1 cellular context compared by ENCODE assay signal in the genomic region with DNA sequence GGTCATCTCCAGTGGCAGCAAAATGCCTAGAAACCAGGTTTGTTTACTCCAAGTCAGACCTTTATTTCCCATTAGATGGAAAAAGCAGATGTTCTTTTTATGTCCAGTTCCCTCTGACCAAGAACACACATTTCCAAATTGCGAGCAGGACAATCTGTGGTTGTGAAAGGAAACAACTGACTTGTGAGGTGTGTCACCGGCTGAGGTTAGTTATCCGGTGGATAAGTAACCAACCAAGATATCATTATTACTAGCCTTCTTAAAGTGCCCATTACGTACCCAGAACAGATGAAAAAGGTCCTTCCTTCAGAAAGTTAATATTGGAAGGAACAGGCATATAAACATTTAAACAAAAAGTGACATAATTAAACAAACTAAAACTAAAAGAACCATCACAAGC.
TF ChIP-seq lines count a peak whose summit lies in the region.

No MANE protein-coding gene starts in this region.

TF ChIP-seq in GM23338, 12 proteins besides CTCF, POLR2A, EP300 and RAD21 (continued from another document):
- TF ChIP-seq, protein P1, sequence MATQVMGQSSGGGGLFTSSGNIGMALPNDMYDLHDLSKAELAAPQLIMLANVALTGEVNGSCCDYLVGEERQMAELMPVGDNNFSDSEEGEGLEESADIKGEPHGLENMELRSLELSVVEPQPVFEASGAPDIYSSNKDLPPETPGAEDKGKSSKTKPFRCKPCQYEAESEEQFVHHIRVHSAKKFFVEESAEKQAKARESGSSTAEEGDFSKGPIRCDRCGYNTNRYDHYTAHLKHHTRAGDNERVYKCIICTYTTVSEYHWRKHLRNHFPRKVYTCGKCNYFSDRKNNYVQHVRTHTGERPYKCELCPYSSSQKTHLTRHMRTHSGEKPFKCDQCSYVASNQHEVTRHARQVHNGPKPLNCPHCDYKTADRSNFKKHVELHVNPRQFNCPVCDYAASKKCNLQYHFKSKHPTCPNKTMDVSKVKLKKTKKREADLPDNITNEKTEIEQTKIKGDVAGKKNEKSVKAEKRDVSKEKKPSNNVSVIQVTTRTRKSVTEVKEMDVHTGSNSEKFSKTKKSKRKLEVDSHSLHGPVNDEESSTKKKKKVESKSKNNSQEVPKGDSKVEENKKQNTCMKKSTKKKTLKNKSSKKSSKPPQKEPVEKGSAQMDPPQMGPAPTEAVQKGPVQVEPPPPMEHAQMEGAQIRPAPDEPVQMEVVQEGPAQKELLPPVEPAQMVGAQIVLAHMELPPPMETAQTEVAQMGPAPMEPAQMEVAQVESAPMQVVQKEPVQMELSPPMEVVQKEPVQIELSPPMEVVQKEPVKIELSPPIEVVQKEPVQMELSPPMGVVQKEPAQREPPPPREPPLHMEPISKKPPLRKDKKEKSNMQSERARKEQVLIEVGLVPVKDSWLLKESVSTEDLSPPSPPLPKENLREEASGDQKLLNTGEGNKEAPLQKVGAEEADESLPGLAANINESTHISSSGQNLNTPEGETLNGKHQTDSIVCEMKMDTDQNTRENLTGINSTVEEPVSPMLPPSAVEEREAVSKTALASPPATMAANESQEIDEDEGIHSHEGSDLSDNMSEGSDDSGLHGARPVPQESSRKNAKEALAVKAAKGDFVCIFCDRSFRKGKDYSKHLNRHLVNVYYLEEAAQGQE (IDR thresholded peaks at IDR 0.05; ENCODE audit: unreplicated experiment): no peak
- TF ChIP-seq POLR2AphosphoS5 (IDR thresholded peaks at IDR 0.05; ENCODE audit: low read depth) (no peak), JUNB (IDR thresholded peaks at IDR 0.05; ENCODE audit: unreplicated experiment) (no peak)
